ENCODE assay signal across 8 cellular contexts in the genomic region with DNA sequence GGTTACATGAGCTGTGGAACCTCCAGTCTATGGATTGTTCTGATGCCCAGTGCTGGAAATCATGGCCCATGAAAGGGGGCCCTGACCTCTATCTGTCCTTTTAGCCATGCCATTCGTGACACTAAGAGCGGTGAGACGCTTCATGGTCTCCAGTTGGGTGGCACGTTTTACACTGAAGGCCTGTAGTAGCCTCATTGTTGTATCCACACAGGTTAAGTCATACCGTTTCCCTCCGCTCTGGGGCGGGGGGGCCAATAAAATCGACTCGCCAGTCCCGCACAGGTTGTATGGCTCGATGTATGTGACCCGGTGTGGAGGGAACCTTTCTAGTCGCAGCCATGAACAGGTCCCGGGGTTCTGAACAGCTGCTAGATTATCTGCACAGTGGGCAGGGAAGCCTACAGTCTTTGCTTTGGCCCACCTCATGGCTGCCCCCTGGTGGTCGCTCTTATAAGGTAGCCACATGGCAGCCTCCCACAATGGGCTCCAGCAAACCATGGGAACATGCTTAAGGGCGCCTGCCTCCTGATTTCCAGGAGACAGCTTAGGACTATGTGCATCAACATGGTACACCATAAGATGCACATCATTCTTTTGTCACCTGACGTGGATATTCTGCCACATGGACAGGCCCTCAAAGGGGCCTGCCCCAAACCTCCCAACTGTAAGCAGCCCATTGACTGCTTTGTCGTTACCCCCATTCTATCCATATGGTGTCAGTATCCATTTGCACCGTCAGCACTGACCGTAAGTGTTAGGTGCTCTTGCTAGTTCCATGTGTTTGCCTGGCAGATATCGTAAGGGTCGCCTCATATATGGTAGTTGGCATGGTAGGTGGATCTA. TPM values are rescaled to one million over a fixed set of nuclear protein-coding genes. Genes with fewer than 3 reads are reported as not detected.
DNase-seq lines count a peak whose midpoint lies in the region; ATAC-seq lines count a peak whose summit lies in the region.

No MANE protein-coding gene starts in this region.

- peaks cover 3% of the 10 kb centered on the region for H3K27me3 Mint-ChIP-seq in activated CD4-positive, alpha-beta memory T cell treated with anti-CD3 and anti-CD28 coated beads, Interleukin-2, amount 10 ng/mL, durations not matched to agents 7 days and 5 days

- H3K9me3 Mint-ChIP-seq in activated CD4-positive, alpha-beta memory T cell treated with anti-CD3 and anti-CD28 coated beads, Interleukin-2, amount 10 ng/mL, durations not matched to agents 7 days and 5 days, result peaks cover 4% of the 10 kb centered on the region

- ATAC-seq in HG03139 (IDR thresholded peaks at IDR 0.05; ENCODE audit: unreplicated experiment), result no peak

- DNase-seq in NCI-H2227 (lab: John Stamatoyannopoulos, UW; ENCODE audit: unreplicated experiment), result peak; percentile 24
- no peak for DNase-seq in NCI-H2227 treated with DMSO at 0.1 percent for 48 hours (lab: John Stamatoyannopoulos, UW)
- DNase-seq in NCI-H526 (lab: John Stamatoyannopoulos, UW), result peak; percentile 19 to 77
- peak; percentile 85 for DNase-seq in activated CD4-positive, alpha-beta memory T cell treated with anti-CD3 and anti-CD28 coated beads, Interleukin-2, amount 10 ng/mL, durations not matched to agents 7 days and 5 days
- peak; percentile 82 for DNase-seq in effector CD4-positive, alpha-beta T cell
- DNase-seq in medulla oblongata (ENCODE audit: extremely low spot score), result peak; percentile 83
- DNase-seq in stimulated activated CD8-positive, alpha-beta memory T cell treated with anti-CD3 and anti-CD28 coated beads, Interleukin-15, amount 100 ng/mL, for 1 hour (ENCODE audit: low read depth), result peak; percentile 82

- H3K36me3 Mint-ChIP-seq in activated CD4-positive, alpha-beta memory T cell treated with anti-CD3 and anti-CD28 coated beads, Interleukin-2, amount 10 ng/mL, durations not matched to agents 7 days and 5 days (ENCODE audit: low read depth), result peaks cover 3% of the 10 kb centered on the region

- H3K4me1 Mint-ChIP-seq in activated CD4-positive, alpha-beta memory T cell treated with anti-CD3 and anti-CD28 coated beads, Interleukin-2, amount 10 ng/mL, durations not matched to agents 7 days and 5 days, result peaks cover 2% of the 10 kb centered on the region

- POLR2A ChIA-PET in activated CD4-positive, alpha-beta memory T cell treated with anti-CD3 and anti-CD28 coated beads, Interleukin-2, amount 10 ng/mL, durations not matched to agents 7 days and 5 days (lab: Charles Lee), result interaction anchor here (0.7 to 1.4 kb wide), 3 partner anchors 18 to 39 kb away, joined by 3 to 5 read pairs (median 3); a partner anchor contains a TSS

- CTCF ChIA-PET in activated CD4-positive, alpha-beta memory T cell treated with anti-CD3 and anti-CD28 coated beads, Interleukin-2, amount 10 ng/mL, durations not matched to agents 7 days and 5 days (lab: Charles Lee), result interaction anchor here (0.6 to 3.3 kb wide), 17 partner anchors 18 to 752 kb away, joined by 3 to 16 read pairs (median 5); a partner anchor contains a TSS

- no peak overlapping the region for H3K27ac Mint-ChIP-seq in activated CD4-positive, alpha-beta memory T cell treated with anti-CD3 and anti-CD28 coated beads, Interleukin-2, amount 10 ng/mL, durations not matched to agents 7 days and 5 days

- H3K4me3 Mint-ChIP-seq in activated CD4-positive, alpha-beta memory T cell treated with anti-CD3 and anti-CD28 coated beads, Interleukin-2, amount 10 ng/mL, durations not matched to agents 7 days and 5 days, result no peak overlapping the region

RNA-seq across cellular contexts. Expression of a gene that starts 19.7 kb away (rescaled TPM):
- total RNA-seq in activated CD4-positive, alpha-beta memory T cell treated with anti-CD3 and anti-CD28 coated beads, Interleukin-2, amount 10 ng/mL, durations not matched to agents 7 days and 5 days, result 100 to 1,000 TPM; 119 to 121 TPM

RNA-seq across cellular contexts. Expression of a gene that starts 21.4 kb away (rescaled TPM):
- total RNA-seq in activated CD4-positive, alpha-beta memory T cell treated with anti-CD3 and anti-CD28 coated beads, Interleukin-2, amount 10 ng/mL, durations not matched to agents 7 days and 5 days, result 1 to 10 TPM; 7.5 to 7.6 TPM

RNA-seq across cellular contexts. Expression of a gene that starts 59.1 kb away (rescaled TPM):
- 10 to 100 TPM; 82.3 to 83.0 TPM for total RNA-seq in activated CD4-positive, alpha-beta memory T cell treated with anti-CD3 and anti-CD28 coated beads, Interleukin-2, amount 10 ng/mL, durations not matched to agents 7 days and 5 days
